In genomic region chr2:121335294-121336290, GRCh38 we compare ENCODE assay signal across 12 cellular contexts. TPM values are rescaled to one million over a fixed set of nuclear protein-coding genes. Genes with fewer than 3 reads are reported as not detected.
DNase-seq lines count a peak whose midpoint lies in the region; ATAC-seq and TF ChIP-seq lines count a peak whose summit lies in the region.
"Had no signal": no experiment of that assay in that cellular context is flagged by ENCODE, and none has a peak within 500 bp of the region (broad histone marks: within the 10 kb centered on the region; RNA-seq: fewer than 3 reads in every experiment).

No MANE protein-coding gene starts in this region.

- peaks cover 22% of the 10 kb centered on the region for H3K36me3 Mint-ChIP-seq in Caco-2 (ENCODE audit: insufficient read depth, unreplicated experiment)

- no TSS peak for BruUV-seq in Caco-2 (replicated peaks; lab: Mats Ljungman, UMichigan)

- H3K27ac ChIP-seq in RWPE2 (ENCODE audit: poor library complexity, severe bottlenecking) = no peak overlapping the region
- H3K27ac ChIP-seq in left lung = no peak overlapping the region
- H3K27ac ChIP-seq: parathyroid adenoma had no signal

- peaks cover 14% of the 10 kb centered on the region for H3K4me1 Mint-ChIP-seq in Caco-2 (ENCODE audit: low read depth, unreplicated experiment)
- H3K4me1 Mint-ChIP-seq: activated naive CD4-positive, alpha-beta T cell treated with anti-CD3 and anti-CD28 coated beads, Interleukin-2, amount 50 U/mL, for 24 hours had no signal

- no peaks in the 10 kb centered on the region; the same call in 1 of the 2 replicates for H3K36me3 ChIP-seq in Caco-2 (ENCODE audit: control insufficient read depth, insufficient read depth, low read length)
- H3K36me3 ChIP-seq in RWPE2 (ENCODE audit: low read depth) = peaks cover 22% of the 10 kb centered on the region
- peaks cover 0 to 24% of the 10 kb centered on the region in 2 donors for H3K36me3 ChIP-seq in left lung

- peak overlapping the region; percentile 83 for H3K27ac Mint-ChIP-seq in Caco-2 (ENCODE audit: unreplicated experiment)

- POLR2A ChIA-PET in Caco-2 (lab: Charles Lee) = interaction anchor here (0.9 to 1.4 kb wide), 2 partner anchors 260 to 299 kb away, joined by 3 to 7 read pairs; no protein-coding TSS in a partner anchor

- H3K9me3 ChIP-seq in Caco-2 = no peaks in the 10 kb centered on the region
- no peaks in the 10 kb centered on the region for H3K9me3 ChIP-seq in RWPE2 (ENCODE audit: severe bottlenecking)
- no peaks in the 10 kb centered on the region for H3K9me3 ChIP-seq in left lung

- no peaks in the 10 kb centered on the region for H3K9me3 Mint-ChIP-seq in Caco-2 (ENCODE audit: unreplicated experiment)
- H3K9me3 Mint-ChIP-seq: activated naive CD4-positive, alpha-beta T cell treated with anti-CD3 and anti-CD28 coated beads, Interleukin-2, amount 50 U/mL, for 24 hours had no signal

- H3K4me3 ChIP-seq in Caco-2 (ENCODE audit: low read depth, low read length) (no peak overlapping the region), RWPE2 (ENCODE audit: severe bottlenecking) (no peak overlapping the region), left lung (no peak overlapping the region)

- no peak for TF ChIP-seq CTCF in Caco-2 (IDR thresholded peaks at IDR 0.05; ENCODE audit: insufficient read depth in 1 of 2, low read depth in 1 of 2, low read length in 1 of 2, severe bottlenecking in 1 of 2, unreplicated experiment in 1 of 2)
- no peak for TF ChIP-seq CTCF in RWPE2 (IDR thresholded peaks at IDR 0.05; ENCODE audit: poor library complexity, severe bottlenecking)
- TF ChIP-seq CTCF in left lung (IDR thresholded peaks at IDR 0.05) = no peak

- CTCF ChIA-PET in Caco-2 (lab: Charles Lee) = interaction anchor here (0.7 to 2.0 kb wide), 6 partner anchors 16 to 250 kb away, joined by 3 to 36 read pairs (median 4); no protein-coding TSS in a partner anchor

- no peak overlapping the region for H3K4me3 Mint-ChIP-seq in Caco-2 (ENCODE audit: unreplicated experiment)
- H3K4me3 Mint-ChIP-seq: activated naive CD4-positive, alpha-beta T cell treated with anti-CD3 and anti-CD28 coated beads, Interleukin-2, amount 50 U/mL, for 24 hours had no signal

- no peaks in the 10 kb centered on the region for H3K27me3 ChIP-seq in Caco-2 (replicated peaks; ENCODE audit: control insufficient read depth, insufficient read depth, low read length)
- no peaks in the 10 kb centered on the region for H3K27me3 ChIP-seq in RWPE2 (ENCODE audit: insufficient read depth, poor library complexity, severe bottlenecking)
- no peaks in the 10 kb centered on the region for H3K27me3 ChIP-seq in left lung

- intact Hi-C loops in Caco-2 (cut with micrococcal nuclease; ENCODE audit: unreplicated experiment) (loop anchor here (1.0 to 2.0 kb wide), 2 partner anchors 21 to 125 kb away; no protein-coding TSS in a partner anchor), left lung (cut with DNase I) (no loop called here)

- H3K27me3 Mint-ChIP-seq in Caco-2 (ENCODE audit: insufficient read depth, unreplicated experiment) = no peaks in the 10 kb centered on the region
- H3K27me3 Mint-ChIP-seq: activated naive CD4-positive, alpha-beta T cell treated with anti-CD3 and anti-CD28 coated beads, Interleukin-2, amount 50 U/mL, for 24 hours had no signal

- H3K4me1 ChIP-seq in Caco-2 (peaks cover 23% of the 10 kb centered on the region), RWPE2 (ENCODE audit: insufficient read depth, poor library complexity, severe bottlenecking) (no peaks in the 10 kb centered on the region), left lung (peaks cover 0 to 4% of the 10 kb centered on the region in 2 donors)
- H3K4me1 ChIP-seq: parathyroid adenoma had no signal

- ATAC-seq in RWPE2 (ENCODE audit: low read depth) (peak; percentile 24; the same call in 1 of the 3 replicates), left lung (peak; percentile 50), HG02885 (IDR thresholded peaks at IDR 0.05; ENCODE audit: poor library complexity, unreplicated experiment) (no peak), HG03097 (IDR thresholded peaks at IDR 0.05; ENCODE audit: low FRiP score, unreplicated experiment) (no peak)

- DNase-seq in Caco-2 (no peak), HPDE6-E6E7 (ENCODE audit: extremely low spot score) (peak; percentile 44), RWPE2 (ENCODE audit: low spot score) (no peak), left lung (no peak), retina (no peak), germinal center (ENCODE audit: low spot score) (no peak)
- DNase-seq: effector memory CD4-positive, alpha-beta T cell; NCI-H82 had no signal

RNA-seq across cellular contexts. Expression of gene TFCP2L1, which starts 50.6 kb away (rescaled TPM):
- total RNA-seq in Caco-2 (2022) = 17.8 and 18.4 TPM in 2 replicates
- total RNA-seq in left lung = 10 to 100 TPM; 24.1 to 32.5 TPM

Comparison
In these comparisons a context has a peak if more than half of its experiments do, and no peak if none do; other contexts are left out.
1. ATAC-seq: peak in RWPE2 (single experiment) and left lung (single experiment); none in HG02885 (single experiment) and HG03097 (single experiment).